In the genomic region with DNA sequence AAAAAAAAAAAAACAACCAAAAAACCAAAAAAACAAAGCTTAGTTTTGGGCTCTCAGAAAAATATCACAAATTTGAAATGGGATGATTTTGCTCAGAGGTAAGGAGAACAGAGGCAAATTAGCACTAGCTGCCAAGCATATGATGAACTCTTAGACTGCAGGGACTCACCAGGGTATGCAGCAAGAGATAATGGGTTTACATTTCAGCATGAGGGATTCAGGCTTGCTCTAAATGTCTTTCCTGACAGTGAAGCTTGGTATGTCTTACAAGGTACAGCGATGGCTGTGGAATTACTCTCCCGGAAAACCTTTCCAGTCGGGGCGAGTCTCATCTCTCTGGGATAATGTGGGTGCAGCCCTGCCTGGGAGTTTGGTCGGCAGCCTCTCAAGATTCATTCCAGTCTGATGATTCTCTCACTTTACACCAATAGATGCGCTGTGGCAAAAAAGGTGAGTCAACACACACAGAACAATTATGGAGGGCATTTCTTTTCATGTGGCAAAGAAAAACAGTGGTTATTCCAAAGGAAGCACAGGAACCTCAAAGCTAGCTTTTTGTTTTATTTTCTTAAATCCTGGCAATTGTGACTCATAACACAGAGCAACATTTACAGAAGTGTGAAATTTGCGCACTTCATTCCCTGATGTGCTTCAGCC, we compare ENCODE assay signal across 1 cellular context.
A peak's percentile ranks its signal among the peaks of the same experiment; 100 is the strongest.
TF ChIP-seq lines count a peak whose summit lies in the region.

No MANE protein-coding gene starts in this region.

TF ChIP-seq in HCT116, 20 proteins besides CTCF, POLR2A, EP300 and RAD21 (continued from another document):
- TF ChIP-seq, protein P1, sequence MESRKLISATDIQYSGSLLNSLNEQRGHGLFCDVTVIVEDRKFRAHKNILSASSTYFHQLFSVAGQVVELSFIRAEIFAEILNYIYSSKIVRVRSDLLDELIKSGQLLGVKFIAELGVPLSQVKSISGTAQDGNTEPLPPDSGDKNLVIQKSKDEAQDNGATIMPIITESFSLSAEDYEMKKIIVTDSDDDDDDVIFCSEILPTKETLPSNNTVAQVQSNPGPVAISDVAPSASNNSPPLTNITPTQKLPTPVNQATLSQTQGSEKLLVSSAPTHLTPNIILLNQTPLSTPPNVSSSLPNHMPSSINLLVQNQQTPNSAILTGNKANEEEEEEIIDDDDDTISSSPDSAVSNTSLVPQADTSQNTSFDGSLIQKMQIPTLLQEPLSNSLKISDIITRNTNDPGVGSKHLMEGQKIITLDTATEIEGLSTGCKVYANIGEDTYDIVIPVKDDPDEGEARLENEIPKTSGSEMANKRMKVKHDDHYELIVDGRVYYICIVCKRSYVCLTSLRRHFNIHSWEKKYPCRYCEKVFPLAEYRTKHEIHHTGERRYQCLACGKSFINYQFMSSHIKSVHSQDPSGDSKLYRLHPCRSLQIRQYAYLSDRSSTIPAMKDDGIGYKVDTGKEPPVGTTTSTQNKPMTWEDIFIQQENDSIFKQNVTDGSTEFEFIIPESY (IDR thresholded peaks at IDR 0.05; ENCODE audit: extremely low read depth, insufficient replicate concordance, low read length): peak; percentile 60
- TF ChIP-seq EZH2 (IDR thresholded peaks at IDR 0.05) (no peak), SP1 (IDR thresholded peaks at IDR 0.05; ENCODE audit: low read depth) (peak; percentile 99), SIN3A (IDR thresholded peaks at IDR 0.05; ENCODE audit: low read depth) (peak; percentile 98), ELF1 (IDR thresholded peaks at IDR 0.05; ENCODE audit: borderline replicate concordance, low read depth) (no peak; the same call in 1 of the 2 replicates), ZFX (IDR thresholded peaks at IDR 0.05) (no peak), EGR1 (IDR thresholded peaks at IDR 0.05; ENCODE audit: low read depth) (peak; percentile 64), CBX3 (IDR thresholded peaks at IDR 0.05; ENCODE audit: low read depth) (peak; percentile 99), CEBPB (IDR thresholded peaks at IDR 0.05; ENCODE audit: low read depth) (peak; percentile 92), ZNF274 (IDR thresholded peaks at IDR 0.05; ENCODE audit: low read depth, low read length) (no peak), POLR2AphosphoS5 (IDR thresholded peaks at IDR 0.05; ENCODE audit: low read depth, low read length) (peak; percentile 74)
- TF ChIP-seq, protein P2, sequence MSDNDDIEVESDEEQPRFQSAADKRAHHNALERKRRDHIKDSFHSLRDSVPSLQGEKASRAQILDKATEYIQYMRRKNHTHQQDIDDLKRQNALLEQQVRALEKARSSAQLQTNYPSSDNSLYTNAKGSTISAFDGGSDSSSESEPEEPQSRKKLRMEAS (IDR thresholded peaks at IDR 0.05): peak; percentile 90
- TF ChIP-seq, protein P3, sequence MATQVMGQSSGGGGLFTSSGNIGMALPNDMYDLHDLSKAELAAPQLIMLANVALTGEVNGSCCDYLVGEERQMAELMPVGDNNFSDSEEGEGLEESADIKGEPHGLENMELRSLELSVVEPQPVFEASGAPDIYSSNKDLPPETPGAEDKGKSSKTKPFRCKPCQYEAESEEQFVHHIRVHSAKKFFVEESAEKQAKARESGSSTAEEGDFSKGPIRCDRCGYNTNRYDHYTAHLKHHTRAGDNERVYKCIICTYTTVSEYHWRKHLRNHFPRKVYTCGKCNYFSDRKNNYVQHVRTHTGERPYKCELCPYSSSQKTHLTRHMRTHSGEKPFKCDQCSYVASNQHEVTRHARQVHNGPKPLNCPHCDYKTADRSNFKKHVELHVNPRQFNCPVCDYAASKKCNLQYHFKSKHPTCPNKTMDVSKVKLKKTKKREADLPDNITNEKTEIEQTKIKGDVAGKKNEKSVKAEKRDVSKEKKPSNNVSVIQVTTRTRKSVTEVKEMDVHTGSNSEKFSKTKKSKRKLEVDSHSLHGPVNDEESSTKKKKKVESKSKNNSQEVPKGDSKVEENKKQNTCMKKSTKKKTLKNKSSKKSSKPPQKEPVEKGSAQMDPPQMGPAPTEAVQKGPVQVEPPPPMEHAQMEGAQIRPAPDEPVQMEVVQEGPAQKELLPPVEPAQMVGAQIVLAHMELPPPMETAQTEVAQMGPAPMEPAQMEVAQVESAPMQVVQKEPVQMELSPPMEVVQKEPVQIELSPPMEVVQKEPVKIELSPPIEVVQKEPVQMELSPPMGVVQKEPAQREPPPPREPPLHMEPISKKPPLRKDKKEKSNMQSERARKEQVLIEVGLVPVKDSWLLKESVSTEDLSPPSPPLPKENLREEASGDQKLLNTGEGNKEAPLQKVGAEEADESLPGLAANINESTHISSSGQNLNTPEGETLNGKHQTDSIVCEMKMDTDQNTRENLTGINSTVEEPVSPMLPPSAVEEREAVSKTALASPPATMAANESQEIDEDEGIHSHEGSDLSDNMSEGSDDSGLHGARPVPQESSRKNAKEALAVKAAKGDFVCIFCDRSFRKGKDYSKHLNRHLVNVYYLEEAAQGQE (IDR thresholded peaks at IDR 0.05; ENCODE audit: low read depth): no peak
- TF ChIP-seq, protein P4, sequence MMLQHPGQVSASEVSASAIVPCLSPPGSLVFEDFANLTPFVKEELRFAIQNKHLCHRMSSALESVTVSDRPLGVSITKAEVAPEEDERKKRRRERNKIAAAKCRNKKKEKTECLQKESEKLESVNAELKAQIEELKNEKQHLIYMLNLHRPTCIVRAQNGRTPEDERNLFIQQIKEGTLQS (IDR thresholded peaks at IDR 0.05): peak; percentile 82
